19 cellular contexts compared by ENCODE assay signal in the genomic region with DNA sequence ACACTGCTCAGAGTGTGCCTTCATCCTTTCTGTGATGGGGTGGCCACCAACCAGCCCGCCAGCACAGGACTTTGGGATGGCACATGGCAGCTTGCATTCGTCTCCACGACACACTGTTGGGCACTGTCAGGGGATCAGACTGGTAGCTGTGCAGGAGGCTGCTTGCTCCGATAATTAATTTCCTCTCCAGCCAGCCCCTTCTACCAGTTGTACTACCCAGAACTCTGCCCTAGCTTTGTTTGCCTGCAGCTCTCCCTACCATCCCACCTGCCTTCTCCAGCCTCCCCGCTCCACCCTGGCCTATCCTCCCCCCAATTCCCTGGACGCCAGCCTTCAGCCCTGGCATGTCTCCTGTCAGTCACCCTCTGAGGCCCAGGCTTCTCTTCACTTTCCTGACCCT.
A peak's percentile ranks its signal among the peaks of the same experiment; 100 is the strongest.
DNase-seq lines count a peak whose midpoint lies in the region; ATAC-seq and TF ChIP-seq lines count a peak whose summit lies in the region.
"Had no signal": no experiment of that assay in that cellular context is flagged by ENCODE, and none has a peak within 500 bp of the region (broad histone marks: within the 10 kb centered on the region; RNA-seq: fewer than 3 reads in every experiment).

No MANE protein-coding gene starts in this region.

- peak overlapping the region in 1 of 2 experiments; percentile 9 for H3K4ac ChIP-seq in mesenchymal stem cell (ENCODE audit: low read depth in 1 of 2, low read length in 2 of 2)

- no peaks in the 10 kb centered on the region for H3K4me1 ChIP-seq in right cardiac atrium (ENCODE audit: control insufficient read depth, insufficient read depth, low read length)
- H3K4me1 ChIP-seq in mesenchymal stem cell (ENCODE audit: control insufficient read depth, insufficient read depth, low read depth, low read length): peaks cover 11% of the 10 kb centered on the region
- H3K4me1 ChIP-seq in thyroid gland: peaks cover 15 to 19% of the 10 kb centered on the region in 2 donors
- H3K4me1 ChIP-seq: HAP-1 had no signal

- WGBS in right cardiac atrium: 86% methylated on average over 6 of the region's 6 CpGs
- 93% methylated on average over 6 of the region's 6 CpGs for WGBS in mesenchymal stem cell
- WGBS in thyroid gland, 2 donors: 90 to 95% methylated on average over 6 of the region's 6 CpGs

- no peak overlapping the region for H3K23ac ChIP-seq in mesenchymal stem cell (ENCODE audit: low read length in 2 of 2)

- no peaks in the 10 kb centered on the region for H3K79me1 ChIP-seq in mesenchymal stem cell (replicated peaks; ENCODE audit: low read length, poor library complexity, severe bottlenecking)

- no peak overlapping the region for H3K4me2 ChIP-seq in mesenchymal stem cell (ENCODE audit: low read length, poor library complexity, severe bottlenecking)

- no peak overlapping the region for H3K27ac ChIP-seq in right cardiac atrium (ENCODE audit: low read length)
- no peak overlapping the region for H3K27ac ChIP-seq in mesenchymal stem cell (ENCODE audit: low read length, poor library complexity, severe bottlenecking)
- peak overlapping the region; percentile 52 to 72 (median 60) for H3K27ac ChIP-seq in thyroid gland
- H3K27ac ChIP-seq: 22Rv1; BLaER1 treated with 17β-estradiol and CSF1 and Interleukin-3, amounts not matched to agents 10 nM and 100 nM had no signal

- no peak overlapping the region for H2AFZ ChIP-seq in mesenchymal stem cell (ENCODE audit: low read depth, low read length)

- H3K27me3 ChIP-seq in right cardiac atrium (ENCODE audit: control insufficient read depth, insufficient read depth): no peaks in the 10 kb centered on the region
- no peaks in the 10 kb centered on the region for H3K27me3 ChIP-seq in mesenchymal stem cell (ENCODE audit: control insufficient read depth in 1 of 2, insufficient read depth in 1 of 2, low read length in 2 of 2)
- no peaks in the 10 kb centered on the region for H3K27me3 ChIP-seq in thyroid gland
- H3K27me3 ChIP-seq: BLaER1 treated with 17β-estradiol and CSF1 and Interleukin-3, amounts not matched to agents 10 nM and 100 nM had no signal

- no peak overlapping the region for H2BK15ac ChIP-seq in mesenchymal stem cell (ENCODE audit: low read depth, poor library complexity, severe bottlenecking)

- H2AK5ac ChIP-seq in mesenchymal stem cell (ENCODE audit: low read length, severe bottlenecking): peak overlapping the region; percentile 11

- H3K9ac ChIP-seq in mesenchymal stem cell (ENCODE audit: low read length): no peak overlapping the region
- H3K9ac ChIP-seq: BLaER1 treated with 17β-estradiol and CSF1 and Interleukin-3, amounts not matched to agents 10 nM and 100 nM had no signal

- TF ChIP-seq CTCF in thyroid gland (IDR thresholded peaks at IDR 0.05): no peak

- H4K8ac ChIP-seq in mesenchymal stem cell (ENCODE audit: low read length): peak overlapping the region; percentile 48

- H3K36me3 ChIP-seq in mesenchymal stem cell (ENCODE audit: control insufficient read depth in 1 of 2, insufficient read depth in 2 of 2, low read depth in 1 of 2, low read length in 2 of 2) (peaks cover 0 to 34% of the 10 kb centered on the region in 2 experiments), thyroid gland (no peaks in the 10 kb centered on the region)
- H3K36me3 ChIP-seq: BLaER1 treated with 17β-estradiol and CSF1 and Interleukin-3, amounts not matched to agents 10 nM and 100 nM; HAP-1 had no signal

- peak overlapping the region; percentile 1 for H2BK5ac ChIP-seq in mesenchymal stem cell (ENCODE audit: low read depth, low read length, poor library complexity, severe bottlenecking)

- no peak for TF ChIP-seq POLR2A in thyroid gland (IDR thresholded peaks at IDR 0.05)

- H3K4me3 ChIP-seq in right cardiac atrium (ENCODE audit: low read length) (no peak overlapping the region), mesenchymal stem cell (ENCODE audit: insufficient read depth in 1 of 2, low read depth in 1 of 2, low read length in 2 of 2) (no peak overlapping the region), thyroid gland (replicated peaks in 1 of 3) (no peak overlapping the region)
- H3K4me3 ChIP-seq: BLaER1 treated with 17β-estradiol and CSF1 and Interleukin-3, amounts not matched to agents 10 nM and 100 nM; GM12878; HAP-1 had no signal

- ATAC-seq in right cardiac atrium (no peak), HG02763 (IDR thresholded peaks at IDR 0.05; ENCODE audit: unreplicated experiment) (no peak)
- ATAC-seq: GM12878 had no signal

- peak overlapping the region; percentile 70 for H4K91ac ChIP-seq in mesenchymal stem cell (ENCODE audit: low read length)

- no peak overlapping the region for H2BK120ac ChIP-seq in mesenchymal stem cell (ENCODE audit: low read depth, low read length)

- peak overlapping the region; percentile 9 to 70 for H2BK12ac ChIP-seq in mesenchymal stem cell (ENCODE audit: low read length in 2 of 2)

- intact Hi-C loops in cardiac septum (cut with DNase I): no loop called here
- intact Hi-C loops in right cardiac atrium (cut with DNase I): no loop called here
- intact Hi-C loops in thyroid gland (cut with DNase I): no loop called here

- H3K14ac ChIP-seq in mesenchymal stem cell (ENCODE audit: low read length in 2 of 2): no peak overlapping the region

- H3K18ac ChIP-seq in mesenchymal stem cell (ENCODE audit: low read depth in 1 of 2, low read length in 2 of 2): peak overlapping the region; percentile 25 to 33

- H3K9me3 ChIP-seq in right cardiac atrium (ENCODE audit: control insufficient read depth, low read length) (no peaks in the 10 kb centered on the region), mesenchymal stem cell (ENCODE audit: control insufficient read depth, low read length) (no peaks in the 10 kb centered on the region), thyroid gland (no peaks in the 10 kb centered on the region)
- H3K9me3 ChIP-seq: HAP-1 had no signal

- DNase-seq in cardiac septum (ENCODE audit: low spot score) (peak; percentile 54), right cardiac atrium (no peak), mesenchymal stem cell (no peak), thyroid gland (no peak), dedifferentiated amniotic fluid mesenchymal stem cell (ENCODE audit: extremely low spot score) (no peak)
- no peak for DNase-seq in NK-92 treated with Interleukin-12 subunit alpha and Interleukin-12 subunit beta, amount 100 ng/mL, for 24 hours (lab: John Stamatoyannopoulos, UW)
- DNase-seq: CD4-positive, alpha-beta T cell; CD8-positive, alpha-beta memory T cell; DMS 273 treated with DMSO at 0.1 percent for 48 hours; DMS79; EL; GDM1; GOT3; HFFc6 had no signal

Comparison
In these comparisons a context has a peak if more than half of its experiments do, and no peak if none do; other contexts are left out.
1. H3K27ac ChIP-seq: peak in thyroid gland (3 of 3); none in right cardiac atrium (single experiment) and mesenchymal stem cell (single experiment).